Comparison of ENCODE assay signal across 9 cellular contexts in genomic region chr22:43862074-43862881, GRCh38. TPM values are rescaled to one million over a fixed set of nuclear protein-coding genes. Genes with fewer than 3 reads are reported as not detected.
DNase-seq lines count a peak whose midpoint lies in the region; ATAC-seq lines count a peak whose summit lies in the region.
"Had no signal": no experiment of that assay in that cellular context is flagged by ENCODE, and none has a peak within 500 bp of the region (broad histone marks: within the 10 kb centered on the region; RNA-seq: fewer than 3 reads in every experiment).

SULT4A1 (minus strand) TSS chr22:43862513; CDS start chr22:43862382, 131 bp downstream.

- H3K4me3 Mint-ChIP-seq in activated naive CD8-positive, alpha-beta T cell treated with anti-CD3 and anti-CD28 coated beads, Interleukin-2, amount 50 U/mL, for 24 hours = peak within 1 kb of the TSS; percentile 29
- peak within 1 kb of the TSS in 1 of 2 donors; percentile 70 for H3K4me3 Mint-ChIP-seq in effector memory CD8-positive, alpha-beta T cell

- H3K9me3 Mint-ChIP-seq in activated naive CD8-positive, alpha-beta T cell treated with anti-CD3 and anti-CD28 coated beads, Interleukin-2, amount 50 U/mL, for 24 hours = no peaks in the 10 kb centered on the region
- H3K9me3 Mint-ChIP-seq in effector memory CD8-positive, alpha-beta T cell = peaks cover under 1 to 2% of the 10 kb centered on the region in 2 donors

- peak within 1 kb of the TSS; percentile 45 for H3K4me3 ChIP-seq in urinary bladder (ENCODE audit: low read depth, low read length)
- H3K4me3 ChIP-seq: thoracic aorta had no signal

- H3K4me1 Mint-ChIP-seq in activated naive CD8-positive, alpha-beta T cell treated with anti-CD3 and anti-CD28 coated beads, Interleukin-2, amount 50 U/mL, for 24 hours = peaks cover 6% of the 10 kb centered on the region
- H3K4me1 Mint-ChIP-seq in effector memory CD8-positive, alpha-beta T cell (ENCODE audit: low read depth in 2 of 2) = peaks cover 0 to 4% of the 10 kb centered on the region in 2 donors

- no peaks in the 10 kb centered on the region for H3K36me3 Mint-ChIP-seq in activated naive CD8-positive, alpha-beta T cell treated with anti-CD3 and anti-CD28 coated beads, Interleukin-2, amount 50 U/mL, for 24 hours (ENCODE audit: low read depth)
- H3K36me3 Mint-ChIP-seq in effector memory CD8-positive, alpha-beta T cell (ENCODE audit: insufficient read depth) = no peaks in the 10 kb centered on the region

- 2% methylated on average over 121 of the region's 121 CpGs for WGBS in urinary bladder

- H3K27ac Mint-ChIP-seq in activated naive CD8-positive, alpha-beta T cell treated with anti-CD3 and anti-CD28 coated beads, Interleukin-2, amount 50 U/mL, for 24 hours = no peak within 1 kb of the TSS
- H3K27ac Mint-ChIP-seq in effector memory CD8-positive, alpha-beta T cell = no peak within 1 kb of the TSS

- peaks cover 65% of the 10 kb centered on the region for H3K27me3 Mint-ChIP-seq in activated naive CD8-positive, alpha-beta T cell treated with anti-CD3 and anti-CD28 coated beads, Interleukin-2, amount 50 U/mL, for 24 hours
- H3K27me3 Mint-ChIP-seq in effector memory CD8-positive, alpha-beta T cell = peaks cover 73 to 87% of the 10 kb centered on the region in 2 donors

- peak; percentile 14 for DNase-seq in stimulated activated CD4-positive, alpha-beta T cell treated with anti-CD3 and anti-CD28 coated beads, Interleukin-15, amount 100 ng/mL, for 24 hours
- no peak for DNase-seq in stimulated activated CD4-positive, alpha-beta T cell treated with anti-CD3 and anti-CD28 coated beads, Interleukin-4, amount 100 ng/mL, for 1 hour
- peak; percentile 8 for DNase-seq in activated naive CD8-positive, alpha-beta T cell treated with anti-CD3 and anti-CD28 coated beads, Interleukin-2, amount 50 U/mL, for 24 hours
- DNase-seq in iPS-NIHi7 (ENCODE audit: extremely low spot score) (peak; percentile 73), NOMO-1 treated with DMSO at 0.1 percent for 48 hours (lab: John Stamatoyannopoulos, UW; ENCODE audit: unreplicated experiment) (no peak)
- no peak for DNase-seq in effector memory CD8-positive, alpha-beta T cell

- no peaks in the 10 kb centered on the region for H3K4me1 ChIP-seq in urinary bladder (ENCODE audit: insufficient read depth)

- H3K27ac ChIP-seq in urinary bladder (ENCODE audit: low read depth) = no peak within 1 kb of the TSS
- H3K27ac ChIP-seq: thoracic aorta had no signal

- no peaks in the 10 kb centered on the region for H3K36me3 ChIP-seq in urinary bladder (ENCODE audit: insufficient read depth)
- H3K36me3 ChIP-seq: thoracic aorta had no signal

- ATAC-seq in activated naive CD8-positive, alpha-beta T cell treated with anti-CD3 and anti-CD28 coated beads, Interleukin-2, amount 50 U/mL, for 24 hours = no peak
- ATAC-seq in effector memory CD8-positive, alpha-beta T cell (replicated peaks) = no peak
- ATAC-seq in GM18858 (IDR thresholded peaks at IDR 0.05; ENCODE audit: unreplicated experiment) = no peak

RNA-seq across cellular contexts. Expression of gene SULT4A1, which starts in this region (rescaled TPM):
- total RNA-seq in urinary bladder = 1.5 TPM
- 1.2 TPM for polyA plus RNA-seq in urinary bladder
- total RNA-seq: thoracic aorta had no signal

Comparison
In these comparisons a context has a peak if more than half of its experiments do, and no peak if none do; other contexts are left out.
1. DNase-seq: peak in stimulated activated CD4-positive, alpha-beta T cell treated with anti-CD3 and anti-CD28 coated beads, Interleukin-15, amount 100 ng/mL, for 24 hours (single experiment), activated naive CD8-positive, alpha-beta T cell treated with anti-CD3 and anti-CD28 coated beads, Interleukin-2, amount 50 U/mL, for 24 hours (single experiment) and iPS-NIHi7 (single experiment); none in stimulated activated CD4-positive, alpha-beta T cell treated with anti-CD3 and anti-CD28 coated beads, Interleukin-4, amount 100 ng/mL, for 1 hour (single experiment), effector memory CD8-positive, alpha-beta T cell (0 of 3) and NOMO-1 treated with DMSO at 0.1 percent for 48 hours (single experiment).